Comparison of ENCODE assay signal across 8 cellular contexts in the genomic region with DNA sequence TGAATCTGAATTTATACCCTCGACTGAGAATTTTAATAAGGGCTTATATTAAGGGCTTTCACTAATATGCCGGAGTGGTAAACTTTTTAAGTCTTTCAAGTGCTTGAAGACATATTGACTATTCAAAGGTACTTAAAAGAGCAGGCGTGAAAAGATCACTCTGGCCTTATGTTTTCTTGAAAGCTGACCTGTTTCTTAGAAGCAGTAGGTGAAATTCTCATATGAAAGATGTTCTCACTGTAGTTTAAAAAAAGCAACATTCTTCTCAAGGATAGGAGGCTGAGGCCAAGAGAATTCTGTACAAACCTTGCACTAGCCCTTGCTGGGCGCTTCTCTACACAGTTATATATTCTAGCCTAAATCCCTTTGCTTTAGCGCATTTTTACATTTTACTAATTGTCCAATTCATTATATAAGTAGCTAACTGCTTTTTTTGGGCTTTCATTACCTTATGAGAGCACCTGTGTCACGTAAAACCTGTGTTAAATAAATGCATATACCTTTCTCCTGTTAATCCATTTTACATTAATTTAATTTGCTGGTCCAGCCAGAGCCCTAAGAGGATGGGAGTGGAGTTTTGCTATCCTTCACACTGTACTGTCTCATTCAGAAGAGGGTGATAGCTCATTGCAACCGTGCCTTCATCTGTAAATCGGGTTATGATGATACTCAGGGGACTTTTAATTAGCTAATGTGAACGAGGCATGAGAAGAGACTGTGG. TPM values are rescaled to one million over a fixed set of nuclear protein-coding genes. Genes with fewer than 3 reads are reported as not detected.
DNase-seq lines count a peak whose midpoint lies in the region; ATAC-seq and TF ChIP-seq lines count a peak whose summit lies in the region.

No MANE protein-coding gene starts in this region.

- H3K4me3 ChIP-seq in left ventricle myocardium inferior = peak overlapping the region; percentile 73
- peak overlapping the region in 1 of 2 donors; percentile 59 for H3K4me3 ChIP-seq in body of pancreas
- H3K4me3 ChIP-seq in mucosa of descending colon = peak overlapping the region; percentile 35
- peak overlapping the region; percentile 29 to 46 for H3K4me3 ChIP-seq in aorta (ENCODE audit: low read length in 2 of 2)

- H3K36me3 ChIP-seq in left ventricle myocardium inferior (no peaks in the 10 kb centered on the region), body of pancreas (replicated peaks in 1 of 2; ENCODE audit: insufficient read depth in 1 of 2, low read depth in 2 of 2) (no peaks in the 10 kb centered on the region), mucosa of descending colon (ENCODE audit: low read depth) (no peaks in the 10 kb centered on the region), aorta (ENCODE audit: control insufficient read depth in 1 of 2, insufficient read depth in 2 of 2, low read length in 1 of 2) (no peaks in the 10 kb centered on the region)

- H3K27me3 ChIP-seq in left ventricle myocardium inferior (ENCODE audit: low read depth) (no peaks in the 10 kb centered on the region), body of pancreas (no peaks in the 10 kb centered on the region), aorta (ENCODE audit: control insufficient read depth in 1 of 2, insufficient read depth in 2 of 2, low read length in 1 of 2) (peaks cover 0 to 4% of the 10 kb centered on the region in 2 donors)

- H3K27ac ChIP-seq in left ventricle myocardium inferior (replicated peaks) (peak overlapping the region; percentile 93), body of pancreas (peak overlapping the region; percentile 86 to 97 (median 92)), aorta (ENCODE audit: low read depth in 1 of 2, low read length in 2 of 2) (peak overlapping the region; percentile 16 to 40)

- H3K9me3 ChIP-seq in left ventricle myocardium inferior (replicated peaks) = no peaks in the 10 kb centered on the region
- no peaks in the 10 kb centered on the region for H3K9me3 ChIP-seq in body of pancreas
- H3K9me3 ChIP-seq in mucosa of descending colon = no peaks in the 10 kb centered on the region
- no peaks in the 10 kb centered on the region for H3K9me3 ChIP-seq in aorta (ENCODE audit: control insufficient read depth, low read length)

- no peak for TF ChIP-seq POLR2A in body of pancreas (IDR thresholded peaks at IDR 0.05)

- no peak for ATAC-seq in Right ventricle myocardium inferior
- no peak for ATAC-seq in body of pancreas
- no peak for ATAC-seq in mucosa of descending colon
- ATAC-seq in aorta (ENCODE audit: low FRiP score) = no peak

- TF ChIP-seq CTCF in left ventricle myocardium inferior (IDR thresholded peaks at IDR 0.05; ENCODE audit: borderline replicate concordance) (no peak), body of pancreas (IDR thresholded peaks at IDR 0.05) (no peak), mucosa of descending colon (IDR thresholded peaks at IDR 0.05) (no peak)

- WGBS in body of pancreas, 2 donors = 46 to 51% methylated on average over 9 of the region's 9 CpGs
- 42 to 51% methylated on average over 9 of the region's 9 CpGs for WGBS in aorta, 2 donors

- intact Hi-C loops in left ventricle myocardium inferior (cut with micrococcal nuclease) (no loop called here), Right ventricle myocardium inferior (cut with DNase I) (loop anchor here (2.0 to 10.0 kb wide), 7 partner anchors 17 to 1807 kb away; a partner anchor contains a TSS), body of pancreas (cut with DNase I) (no loop called here), mucosa of descending colon (cut with DNase I, micrococcal nuclease) (no loop called here), aorta (cut with DNase I) (no loop called here)

- H3K4me1 ChIP-seq in left ventricle myocardium inferior (peaks cover 46% of the 10 kb centered on the region), body of pancreas (peaks cover 33% of the 10 kb centered on the region), mucosa of descending colon (ENCODE audit: low read depth) (peaks cover 12% of the 10 kb centered on the region), aorta (ENCODE audit: control insufficient read depth in 1 of 2, insufficient read depth in 2 of 2, low read length in 2 of 2) (no peaks in the 10 kb centered on the region)

- DNase-seq in left ventricle myocardium inferior (no peak), Right ventricle myocardium inferior (ENCODE audit: missing footprints) (no peak), body of pancreas (no peak), mucosa of descending colon (no peak), aorta (no peak), amniotic stem cell (lab: John Stamatoyannopoulos, UW) (no peak), NCI-H1694 (lab: John Stamatoyannopoulos, UW) (no peak), EL (no peak)

RNA-seq across cellular contexts. Expression of a gene that starts 59.6 kb away (rescaled TPM):
- total RNA-seq in left ventricle myocardium inferior = 3.4 TPM
- 5.3 TPM for total RNA-seq in Right ventricle myocardium inferior
- 1 to 10 TPM; 2.0 to 5.4 TPM for total RNA-seq in body of pancreas
- total RNA-seq in mucosa of descending colon = 10 to 100 TPM in 2 of 3 donors, 1 to 10 TPM in 1; 8.9 to 12.0 (median 11.1) TPM
- 10 to 100 TPM in 1 of 2 donors, 1 to 10 TPM in 1; 5.6 to 17.9 TPM for total RNA-seq in aorta
- 1 to 10 TPM; 3.9 to 6.7 TPM for polyA plus RNA-seq in aorta

Comparison
In these comparisons a context has a peak if more than half of its experiments do, and no peak if none do; other contexts are left out.
1. H3K27ac ChIP-seq: peak in every context shown above with its lines; median percentile 93 in left ventricle myocardium inferior; 92 in body of pancreas; 28 in aorta.